17 cellular contexts compared by ENCODE assay signal in genomic region chrX:74349387-74349786, GRCh38. TPM values are rescaled to one million over a fixed set of nuclear protein-coding genes. Genes with fewer than 3 reads are reported as not detected.
DNase-seq lines count a peak whose midpoint lies in the region; ATAC-seq, FAIRE-seq and TF ChIP-seq lines count a peak whose summit lies in the region.
"Had no signal": no experiment of that assay in that cellular context is flagged by ENCODE, and none has a peak within 500 bp of the region (broad histone marks: within the 10 kb centered on the region; RNA-seq: fewer than 3 reads in every experiment).

No MANE protein-coding gene starts in this region.

- H3K36me3 Mint-ChIP-seq in astrocyte (ENCODE audit: low read depth, unreplicated experiment), result no peaks in the 10 kb centered on the region
- no peaks in the 10 kb centered on the region for H3K36me3 Mint-ChIP-seq in activated CD4-positive, alpha-beta memory T cell treated with anti-CD3 and anti-CD28 coated beads for 36 hours

- H3K27ac ChIP-seq in astrocyte (ENCODE audit: low read depth, low read length), result no peak overlapping the region
- no peak overlapping the region for H3K27ac ChIP-seq in keratinocyte (ENCODE audit: control insufficient read depth, insufficient read depth, low read length)
- H3K27ac ChIP-seq: BLaER1 had no signal

- DNase-seq in AG08395 (ENCODE audit: low spot score) (peak; percentile 20), HS-27A (ENCODE audit: low read depth) (peak; percentile 36), astrocyte (ENCODE audit: low read depth) (peak; percentile 85), keratinocyte (ENCODE audit: low read depth, low spot score) (peak; percentile 5), NCI-H1105 treated with DMSO at 0.1 percent for 48 hours (lab: John Stamatoyannopoulos, UW) (no peak)
- DNase-seq in activated CD4-positive, alpha-beta memory T cell treated with anti-CD3 and anti-CD28 coated beads for 36 hours, result no peak
- DNase-seq: activated CD4-positive, CD25-positive, alpha-beta regulatory T cell; effector memory CD8-positive, alpha-beta T cell; NCI-H2029; occipital lobe; stimulated activated CD4-positive, alpha-beta T cell treated with anti-CD3 and anti-CD28 coated beads, Interleukin-15, amount 100 ng/mL, for 24 hours had no signal

- no peak overlapping the region for H3K9ac ChIP-seq in astrocyte (ENCODE audit: low read length)
- no peak overlapping the region for H3K9ac ChIP-seq in keratinocyte (ENCODE audit: control insufficient read depth, extremely low read depth, insufficient read depth, low read length)
- H3K9ac ChIP-seq: BLaER1 had no signal

- no peaks in the 10 kb centered on the region for H3K9me3 ChIP-seq in astrocyte (ENCODE audit: insufficient read depth, low read depth, low read length)
- no peaks in the 10 kb centered on the region for H3K9me3 ChIP-seq in keratinocyte (ENCODE audit: control insufficient read depth, low read depth, low read length)
- H3K9me3 ChIP-seq: BLaER1 had no signal

- no peaks in the 10 kb centered on the region for H3K9me3 Mint-ChIP-seq in astrocyte (ENCODE audit: unreplicated experiment)
- no peaks in the 10 kb centered on the region for H3K9me3 Mint-ChIP-seq in activated CD4-positive, alpha-beta memory T cell treated with anti-CD3 and anti-CD28 coated beads for 36 hours
- H3K9me3 Mint-ChIP-seq: effector memory CD8-positive, alpha-beta T cell had no signal

- intact Hi-C loops in activated CD4-positive, alpha-beta memory T cell treated with anti-CD3 and anti-CD28 coated beads for 36 hours (cut with micrococcal nuclease), result loop anchor here (10.0 kb wide), 1 partner anchor 125 kb away; no protein-coding TSS in a partner anchor

- H3K9me1 ChIP-seq in keratinocyte (ENCODE audit: control insufficient read depth, extremely low read depth, insufficient read depth, low read length), result no peaks in the 10 kb centered on the region

- no peak overlapping the region for H3K4me3 ChIP-seq in astrocyte (ENCODE audit: insufficient read depth, low read depth, low read length)
- no peak overlapping the region for H3K4me3 ChIP-seq in keratinocyte (ENCODE audit: control insufficient read depth in 2 of 3, extremely low read depth in 1 of 3, insufficient read depth in 2 of 3, low read depth in 1 of 3, low read length in 3 of 3)
- H3K4me3 ChIP-seq: BLaER1 had no signal

- dilution Hi-C loops in keratinocyte (cut with MboI; ENCODE audit: extremely low pct_ligation_motif_present, low sequenced_read_pairs), result no loop called here

- POLR2A ChIA-PET in activated CD4-positive, alpha-beta memory T cell treated with anti-CD3 and anti-CD28 coated beads for 36 hours (lab: Charles Lee), result no interaction called here

- H3K36me3 ChIP-seq in astrocyte (ENCODE audit: insufficient read depth, low read length) (no peaks in the 10 kb centered on the region), keratinocyte (ENCODE audit: control insufficient read depth in 2 of 2, extremely low read depth in 1 of 2, insufficient read depth in 2 of 2, low read length in 2 of 2) (no peaks in the 10 kb centered on the region)
- H3K36me3 ChIP-seq: BLaER1 had no signal

- H3K4me1 ChIP-seq in astrocyte (ENCODE audit: insufficient read depth, low read length) (no peaks in the 10 kb centered on the region), keratinocyte (ENCODE audit: control insufficient read depth, extremely low read depth, insufficient read depth, low read length) (peaks cover 9% of the 10 kb centered on the region)

- H3K4me3 Mint-ChIP-seq in astrocyte (ENCODE audit: unreplicated experiment), result no peak overlapping the region
- H3K4me3 Mint-ChIP-seq in activated CD4-positive, alpha-beta memory T cell treated with anti-CD3 and anti-CD28 coated beads for 36 hours, result no peak overlapping the region
- H3K4me3 Mint-ChIP-seq: effector memory CD8-positive, alpha-beta T cell had no signal

- no peaks in the 10 kb centered on the region for H4K20me1 ChIP-seq in astrocyte (ENCODE audit: insufficient read depth, low read length)
- no peaks in the 10 kb centered on the region for H4K20me1 ChIP-seq in keratinocyte (ENCODE audit: control insufficient read depth, extremely low read depth, insufficient read depth, low read length)
- H4K20me1 ChIP-seq: BLaER1 had no signal

- H3K27ac Mint-ChIP-seq in astrocyte (ENCODE audit: unreplicated experiment), result no peak overlapping the region
- no peak overlapping the region for H3K27ac Mint-ChIP-seq in activated CD4-positive, alpha-beta memory T cell treated with anti-CD3 and anti-CD28 coated beads for 36 hours
- H3K27ac Mint-ChIP-seq: effector memory CD8-positive, alpha-beta T cell had no signal

- H3K27me3 ChIP-seq in astrocyte (ENCODE audit: insufficient read depth, low read length) (no peaks in the 10 kb centered on the region), keratinocyte (ENCODE audit: control insufficient read depth, extremely low read depth, insufficient read depth, low read length) (no peaks in the 10 kb centered on the region)

- peak; percentile 99 for FAIRE-seq in astrocyte (lab: Jason Lieb, UNC)
- FAIRE-seq in keratinocyte (lab: Jason Lieb, UNC), result peak; percentile 61

- CTCF ChIA-PET in activated CD4-positive, alpha-beta memory T cell treated with anti-CD3 and anti-CD28 coated beads for 36 hours (lab: Charles Lee), result no interaction called here

- H3K79me2 ChIP-seq in astrocyte (ENCODE audit: insufficient read depth, low read length), result no peaks in the 10 kb centered on the region
- no peaks in the 10 kb centered on the region for H3K79me2 ChIP-seq in keratinocyte (ENCODE audit: control insufficient read depth, insufficient read depth, low read length)

- no peak for ATAC-seq in HG03175 (IDR thresholded peaks at IDR 0.05; ENCODE audit: unreplicated experiment)
- no peak for ATAC-seq in HG03457 (IDR thresholded peaks at IDR 0.05; ENCODE audit: unreplicated experiment)
- ATAC-seq: effector memory CD8-positive, alpha-beta T cell had no signal

- no peaks in the 10 kb centered on the region for H3K27me3 Mint-ChIP-seq in astrocyte (ENCODE audit: low read depth, unreplicated experiment)
- no peaks in the 10 kb centered on the region for H3K27me3 Mint-ChIP-seq in activated CD4-positive, alpha-beta memory T cell treated with anti-CD3 and anti-CD28 coated beads for 36 hours
- H3K27me3 Mint-ChIP-seq: effector memory CD8-positive, alpha-beta T cell had no signal

- H3K4me2 ChIP-seq in astrocyte (ENCODE audit: low read length) (peak overlapping the region; percentile 49), keratinocyte (ENCODE audit: control insufficient read depth, extremely low read depth, insufficient read depth, low read depth, low read length) (no peak overlapping the region)
- H3K4me2 ChIP-seq: BLaER1 had no signal

- H2AFZ ChIP-seq in astrocyte (ENCODE audit: low read depth, low read length) (no peak overlapping the region), keratinocyte (ENCODE audit: control insufficient read depth, low read length) (no peak overlapping the region)

- H3K4me1 Mint-ChIP-seq in astrocyte (ENCODE audit: low read depth, unreplicated experiment), result peaks cover 15% of the 10 kb centered on the region
- H3K4me1 Mint-ChIP-seq in activated CD4-positive, alpha-beta memory T cell treated with anti-CD3 and anti-CD28 coated beads for 36 hours (ENCODE audit: low read depth), result peaks cover 6% of the 10 kb centered on the region

- TF ChIP-seq CTCF in astrocyte (IDR thresholded peaks at IDR 0.05; ENCODE audit: insufficient read depth, low read depth, low read length) (no peak), keratinocyte (optimal IDR thresholded peaks at IDR 0.05 in 1 of 3, IDR thresholded peaks at IDR 0.05 in 1 of 3, conservative IDR thresholded peaks at IDR 0.05 in 1 of 3; ENCODE audit: extremely low read depth in 1 of 3, insufficient read depth in 2 of 3, low read length in 3 of 3) (no peak)

RNA-seq across cellular contexts. Expression of gene ZCCHC13, which starts 45.4 kb away (rescaled TPM):
- total RNA-seq in astrocyte, result not detected in 2 replicates
- not detected in 3 replicates for polyA plus RNA-seq in keratinocyte
- not detected for polyA plus RNA-seq in keratinocyte (2011; ENCODE audit: low read depth)
- not detected in 2 replicates for polyA plus RNA-seq in keratinocyte (2011; cell fraction: cytosol; rRNA removed)
- not detected in 2 replicates for polyA plus RNA-seq in keratinocyte (2011; cell fraction: nucleus; rRNA removed)
- polyA plus RNA-seq in keratinocyte (2012; ENCODE audit: low replicate concordance), result not detected in 2 replicates
- polyA minus RNA-seq in keratinocyte, result not detected in 3 replicates
- polyA minus RNA-seq in keratinocyte (2011; cell fraction: cytosol; rRNA and poly(A)+ RNA removed), result not detected
- polyA minus RNA-seq in keratinocyte (2011; cell fraction: nucleus; rRNA and poly(A)+ RNA removed), result not detected in 2 replicates
- total RNA-seq in activated CD4-positive, alpha-beta memory T cell treated with anti-CD3 and anti-CD28 coated beads for 36 hours, result not detected
- total RNA-seq: G401, mesenteric fat pad, occipital lobe, ureter had no signal

Comparison
In these comparisons a context has a peak if more than half of its experiments do, and no peak if none do; other contexts are left out.
1. DNase-seq: peak in AG08395 (single experiment), HS-27A (single experiment), astrocyte (single experiment) and keratinocyte (single experiment); none in activated CD4-positive, alpha-beta memory T cell treated with anti-CD3 and anti-CD28 coated beads for 36 hours (single experiment) and NCI-H1105 treated with DMSO at 0.1 percent for 48 hours (single experiment).